10 cellular contexts compared by ENCODE assay signal in genomic region chr17:28500712-28501379, GRCh38.
DNase-seq lines count a peak whose midpoint lies in the region; ATAC-seq and TF ChIP-seq lines count a peak whose summit lies in the region.
"Had no signal": no experiment of that assay in that cellular context is flagged by ENCODE, and none has a peak within 500 bp of the region (broad histone marks: within the 10 kb centered on the region; RNA-seq: fewer than 3 reads in every experiment).

No MANE protein-coding gene starts in this region.

- peak; percentile 54 for ATAC-seq in HG03342 (IDR thresholded peaks at IDR 0.05; ENCODE audit: unreplicated experiment)
- ATAC-seq: psoas muscle had no signal

- DNase-seq in glomerular visceral epithelial cell (ENCODE audit: extremely low spot score), result peak; percentile 53
- no peak for DNase-seq in ecto neural progenitor cell (ENCODE audit: low spot score)
- no peak for DNase-seq in MV-4-11 (lab: John Stamatoyannopoulos, UW)
- DNase-seq in NCI-H1930 (lab: John Stamatoyannopoulos, UW), result no peak
- no peak for DNase-seq in effector CD8-positive, alpha-beta T cell (lab: John Stamatoyannopoulos, UW)
- DNase-seq: CD4-positive, CD25-positive, alpha-beta regulatory T cell; psoas muscle had no signal

- peak overlapping the region; percentile 36; the same call in 1 of the 2 replicates for H3K4me3 ChIP-seq in GM08714 (ENCODE audit: low read length)
- H3K4me3 ChIP-seq: psoas muscle had no signal

- TF ChIP-seq POLR2A in GM19099 (IDR thresholded peaks at IDR 0.05; ENCODE audit: extremely low read depth, insufficient read length, low read depth), result peak; percentile 58
